ENCODE assay signal across 24 cellular contexts in the genomic region with DNA sequence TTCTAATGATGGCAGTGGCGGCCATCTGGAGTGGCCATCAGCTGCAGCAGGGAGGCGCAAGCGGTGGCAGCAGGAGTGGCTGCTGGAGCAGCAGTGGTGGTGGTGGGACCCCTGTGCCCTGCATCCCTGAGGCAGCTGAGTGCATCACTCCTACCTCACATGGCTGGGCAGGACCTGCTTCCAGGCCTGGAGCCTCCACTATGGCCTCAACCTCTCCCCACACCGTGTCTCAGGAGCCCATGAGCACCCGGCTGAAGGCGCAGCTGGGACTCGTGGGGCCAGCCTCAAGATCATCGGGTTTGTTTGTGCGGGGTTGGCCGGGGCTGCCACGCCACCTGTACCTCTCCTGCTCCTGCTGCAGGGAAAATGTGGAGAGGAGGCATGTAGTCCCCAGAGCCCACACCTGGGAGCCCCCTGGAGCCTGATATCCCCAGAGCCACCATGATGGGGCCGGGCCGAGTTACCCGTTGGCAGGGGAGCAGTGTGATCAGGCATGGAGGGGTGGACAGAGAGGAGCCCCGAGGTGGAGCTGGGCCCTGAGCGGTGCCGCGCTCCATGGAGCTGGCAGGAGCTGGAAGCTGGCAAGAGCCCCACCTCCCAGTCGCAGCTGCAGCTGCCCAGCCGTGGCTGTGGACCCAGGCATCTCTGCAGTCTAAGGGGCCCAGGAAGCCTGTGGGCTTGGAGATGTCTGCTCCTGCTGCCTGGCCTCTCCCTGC. TPM values are rescaled to one million over a fixed set of nuclear protein-coding genes. Genes with fewer than 3 reads are reported as not detected.
DNase-seq lines count a peak whose midpoint lies in the region; ATAC-seq, FAIRE-seq and TF ChIP-seq lines count a peak whose summit lies in the region.
"Had no signal": no experiment of that assay in that cellular context is flagged by ENCODE, and none has a peak within 500 bp of the region (broad histone marks: within the 10 kb centered on the region; RNA-seq: fewer than 3 reads in every experiment).

No MANE protein-coding gene starts in this region.

- DNase-seq in IMR-90 = no peak
- peak in 9 of 10 donors; percentile 25 to 73 (median 54) for DNase-seq in dorsolateral prefrontal cortex
- peak; percentile 70 for DNase-seq in kidney
- no peak for DNase-seq in gastrocnemius medialis
- DNase-seq in NCI-H2196 (lab: John Stamatoyannopoulos, UW; ENCODE audit: unreplicated experiment) = no peak
- no peak for DNase-seq in NCI-H446 treated with DMSO at 0.1 percent for 48 hours (lab: John Stamatoyannopoulos, UW)
- DNase-seq in CD14-positive monocyte (ENCODE audit: low spot score) = no peak
- DNase-seq: activated CD4-positive, alpha-beta T cell treated with anti-CD3 and anti-CD28 coated beads, Interleukin-2, amount 10 ng/mL, durations not matched to agents 24 days and 14 days; activated CD8-positive, alpha-beta memory T cell treated with anti-CD3 and anti-CD28 coated beads, Interleukin-2, amount 10 ng/mL, durations not matched to agents 7 days and 5 days; activated naive CD4-positive, alpha-beta T cell treated with anti-CD3 and anti-CD28 coated beads, Interleukin-2, amount 10 ng/mL, durations not matched to agents 7 days and 5 days; amniotic stem cell; central memory CD4-positive, alpha-beta T cell; dermis blood vessel endothelial cell; glutamatergic neuron; natural killer cell; NCI-H1694 treated with DMSO at 0.1 percent for 48 hours; NCI-H69; ovary had no signal

- H3K36me3 ChIP-seq in IMR-90 (ENCODE audit: control insufficient read depth, insufficient read depth, low read length) (peaks cover 10% of the 10 kb centered on the region), kidney (ENCODE audit: control insufficient read depth in 1 of 2, insufficient read depth in 2 of 2, low read length in 2 of 2) (peaks cover 6 to 10% of the 10 kb centered on the region in 2 donors), gastrocnemius medialis (peaks cover 0 to 13% of the 10 kb centered on the region in 2 donors)
- H3K36me3 ChIP-seq: ovary had no signal

- H3K9me3 Mint-ChIP-seq in CD14-positive monocyte = peaks cover 0 to 10% (median 5%) of the 10 kb centered on the region in 7 donors
- H3K9me3 Mint-ChIP-seq: natural killer cell had no signal

- CTCF ChIA-PET in IMR-90 (lab: Yijun Ruan, JAX) = no interaction called here

- peaks cover 54 to 90% of the 10 kb centered on the region in 2 donors for H3K36me3 Mint-ChIP-seq in CD14-positive monocyte
- H3K36me3 Mint-ChIP-seq: natural killer cell had no signal

- H2BK20ac ChIP-seq in IMR-90 (ENCODE audit: low read depth, low read length) = no peak overlapping the region

- no peak overlapping the region for H3K27ac ChIP-seq in IMR-90 (ENCODE audit: insufficient read depth, low read length)
- peak overlapping the region in 58 of 59 donors; percentile 4 to 85 (median 76) for H3K27ac ChIP-seq in dorsolateral prefrontal cortex
- no peak overlapping the region for H3K27ac ChIP-seq in kidney (ENCODE audit: low read depth in 2 of 2, low read length in 2 of 2)
- peak overlapping the region in 3 of 4 donors; percentile 17 to 30 (median 23) for H3K27ac ChIP-seq in gastrocnemius medialis
- H3K27ac ChIP-seq: ovary, RWPE1 had no signal

- H3K9me3 ChIP-seq in IMR-90 (ENCODE audit: control insufficient read depth, insufficient read depth, low read length) (no peaks in the 10 kb centered on the region), kidney (ENCODE audit: control insufficient read depth in 1 of 2, low read length in 2 of 2) (no peaks in the 10 kb centered on the region), gastrocnemius medialis (no peaks in the 10 kb centered on the region)
- H3K9me3 ChIP-seq: HAP-1, ovary had no signal

- H3K18ac ChIP-seq in IMR-90 (ENCODE audit: low read depth, low read length) = no peak overlapping the region

- no peak overlapping the region for H3K14ac ChIP-seq in IMR-90 (replicated peaks; ENCODE audit: low read depth, low read length)

- H3K27me3 ChIP-seq in IMR-90 (ENCODE audit: control insufficient read depth, insufficient read depth, low read length) (no peaks in the 10 kb centered on the region), dorsolateral prefrontal cortex (no peaks in the 10 kb centered on the region), gastrocnemius medialis (no peaks in the 10 kb centered on the region)
- H3K27me3 ChIP-seq: ovary had no signal

- no peak overlapping the region for H4K8ac ChIP-seq in IMR-90 (ENCODE audit: low read depth in 2 of 2, low read length in 2 of 2)

- no peak overlapping the region for H4K91ac ChIP-seq in IMR-90 (ENCODE audit: insufficient read depth, low read depth, low read length)

- H2BK120ac ChIP-seq in IMR-90 (ENCODE audit: low read depth, low read length) = no peak overlapping the region

- no peak overlapping the region for H3K23ac ChIP-seq in IMR-90 (ENCODE audit: low read depth, low read length)

- H3K56ac ChIP-seq in IMR-90 (ENCODE audit: extremely low read depth, insufficient read depth, low read length) = no peak overlapping the region

- no peak overlapping the region for H3K4ac ChIP-seq in IMR-90 (ENCODE audit: low read depth, low read length)

- peak overlapping the region; percentile 58 for H2AK9ac ChIP-seq in IMR-90 (replicated peaks; ENCODE audit: low read depth, low read length, poor library complexity)

- H3K4me3 ChIP-seq in IMR-90 (ENCODE audit: insufficient read depth, low read depth, low read length) (no peak overlapping the region), dorsolateral prefrontal cortex (peak overlapping the region in 5 of 59 donors; percentile 2 to 12 (median 9)), kidney (ENCODE audit: low read length in 2 of 2) (no peak overlapping the region), gastrocnemius medialis (no peak overlapping the region)
- H3K4me3 ChIP-seq: GM12878, HAP-1, ovary had no signal

- BruUV-seq in IMR-90 (replicated peaks; lab: Mats Ljungman, UMichigan) = no TSS peak

- 0 out of 2 replicates have a peak overlapping the region, but pooled peaks have one; percentile 14 for H2AK5ac ChIP-seq in IMR-90 (ENCODE audit: low read depth, low read length)

- no peak overlapping the region for H2BK15ac ChIP-seq in IMR-90 (ENCODE audit: low read depth, low read length)

- H3K9me1 ChIP-seq in IMR-90 (ENCODE audit: insufficient read depth, low read length) = peaks cover 16% of the 10 kb centered on the region

- H3K4me1 ChIP-seq in IMR-90 (ENCODE audit: control insufficient read depth, insufficient read depth, low read length) (peaks cover 12% of the 10 kb centered on the region), kidney (ENCODE audit: control insufficient read depth in 1 of 2, insufficient read depth in 1 of 2, low read depth in 1 of 2, low read length in 2 of 2) (no peaks in the 10 kb centered on the region), gastrocnemius medialis (peaks cover 30 to 31% of the 10 kb centered on the region in 2 donors)

- WGBS in IMR-90 (ENCODE audit: extremely low coverage in 2 of 2, insufficient read length in 1 of 2), 2 experiments = 90% methylated on average over 4 of the region's 20 CpGs; no CpG with 5 or more reads in 1 of the 2 experiments

- intact Hi-C loops in IMR-90 (cut with micrococcal nuclease) (no loop called here), dorsolateral prefrontal cortex (cut with DNase I) (no loop called here), kidney (cut with DNase I) (no loop called here), gastrocnemius medialis (cut with DNase I; ENCODE audit: low total_unique reads) (no loop called here), CD14-positive monocyte (cut with micrococcal nuclease) (no loop called here)

- H3K4me1 Mint-ChIP-seq in CD14-positive monocyte = no peaks in the 10 kb centered on the region
- H3K4me1 Mint-ChIP-seq: activated naive CD4-positive, alpha-beta T cell treated with anti-CD3 and anti-CD28 coated beads, Interleukin-2, amount 10 ng/mL, durations not matched to agents 7 days and 5 days had no signal

- ATAC-seq in IMR-90 (ENCODE audit: low read depth) (no peak), gastrocnemius medialis (no peak)
- ATAC-seq: activated CD8-positive, alpha-beta memory T cell treated with anti-CD3 and anti-CD28 coated beads, Interleukin-2, amount 10 ng/mL, durations not matched to agents 7 days and 5 days; GM12878; natural killer cell; sciatic nerve; SK-N-SH treated with all-trans-retinoic acid at 6 μM for 48 hours had no signal

- no peak overlapping the region for H3K9ac ChIP-seq in IMR-90 (ENCODE audit: low read depth, low read length)
- H3K9ac ChIP-seq in kidney (ENCODE audit: low read length in 2 of 2) = no peak overlapping the region

- TF ChIP-seq CTCF in IMR-90 (conservative IDR thresholded peaks at IDR 0.05; ENCODE audit: low read depth, low read length) (no peak), dorsolateral prefrontal cortex (IDR thresholded peaks at IDR 0.05 in 54 of 56, conservative IDR thresholded peaks at IDR 0.05 in 2 of 56; ENCODE audit: low read depth in 1 of 56, partially characterized antibody in 56 of 56) (no peak), kidney (IDR thresholded peaks at IDR 0.05; ENCODE audit: borderline replicate concordance, extremely low read depth, insufficient read depth) (no peak), gastrocnemius medialis (IDR thresholded peaks at IDR 0.05 in 4 of 5, conservative IDR thresholded peaks at IDR 0.05 in 1 of 5) (no peak), CD14-positive monocyte (IDR thresholded peaks at IDR 0.05) (no peak)

- dilution Hi-C loops in IMR-90 (cut with HindIII; ENCODE audit: low sequenced_read_pairs, unreplicated experiment) = no loop called here

- no peak for TF ChIP-seq RAD21 in IMR-90 (IDR thresholded peaks at IDR 0.05; ENCODE audit: low read length)

- no peak overlapping the region for H4K5ac ChIP-seq in IMR-90 (ENCODE audit: low read depth, low read length)

- TF ChIP-seq POLR2A in IMR-90 (IDR thresholded peaks at IDR 0.05; ENCODE audit: low read depth, low read length) (no peak), gastrocnemius medialis (IDR thresholded peaks at IDR 0.05) (no peak)

- H2AFZ ChIP-seq in IMR-90 (replicated peaks; ENCODE audit: low read length, poor library complexity) = peak overlapping the region; percentile 59

- FAIRE-seq in kidney (lab: Jason Lieb, UNC) = no peak
- FAIRE-seq: GM12878 had no signal

- H3K27me3 Mint-ChIP-seq in CD14-positive monocyte (ENCODE audit: low read depth in 3 of 3) = peaks cover 0 to 4% (median 0%) of the 10 kb centered on the region in 3 donors
- H3K27me3 Mint-ChIP-seq: activated CD4-positive, alpha-beta T cell treated with anti-CD3 and anti-CD28 coated beads, Interleukin-2, amount 10 ng/mL, durations not matched to agents 24 days and 14 days; activated CD8-positive, alpha-beta memory T cell treated with anti-CD3 and anti-CD28 coated beads, Interleukin-2, amount 10 ng/mL, durations not matched to agents 7 days and 5 days; activated naive CD4-positive, alpha-beta T cell treated with anti-CD3 and anti-CD28 coated beads, Interleukin-2, amount 10 ng/mL, durations not matched to agents 7 days and 5 days had no signal

- peaks cover 18 to 74% of the 10 kb centered on the region in 2 experiments; a peak in 3 of 4 replicates for H3K79me1 ChIP-seq in IMR-90 (ENCODE audit: low read depth in 1 of 2, low read length in 2 of 2)

- H2BK5ac ChIP-seq in IMR-90 (ENCODE audit: low read depth, low read length, poor library complexity, severe bottlenecking) = no peak overlapping the region

- peaks cover 29% of the 10 kb centered on the region; the same call in 1 of the 2 replicates for H4K20me1 ChIP-seq in IMR-90 (ENCODE audit: insufficient read depth, low read length)

- H3K4me3 Mint-ChIP-seq in CD14-positive monocyte = no peak overlapping the region
- H3K4me3 Mint-ChIP-seq: activated CD4-positive, alpha-beta T cell treated with anti-CD3 and anti-CD28 coated beads, Interleukin-2, amount 10 ng/mL, durations not matched to agents 24 days and 14 days; activated CD8-positive, alpha-beta memory T cell treated with anti-CD3 and anti-CD28 coated beads, Interleukin-2, amount 10 ng/mL, durations not matched to agents 7 days and 5 days; activated naive CD4-positive, alpha-beta T cell treated with anti-CD3 and anti-CD28 coated beads, Interleukin-2, amount 10 ng/mL, durations not matched to agents 7 days and 5 days; natural killer cell; T-helper 2 cell treated with Interferon-gamma antibody and Interleukin-4, amounts not matched to agents 5 μg/mL and 100 μg/mL, for 36 hours had no signal

- H3K4me2 ChIP-seq in IMR-90 (ENCODE audit: low read depth, low read length) = no peak overlapping the region

- in situ Hi-C loops in IMR-90 (cut with MboI; ENCODE audit: low sequenced_read_pairs) (no loop called here), gastrocnemius medialis (cut with MboI; ENCODE audit: low sequenced_read_pairs in 4 of 4) (no loop called here)

- POLR2A ChIA-PET in IMR-90 (lab: Charles Lee; ENCODE audit: unreplicated experiment) = interaction anchor here (0.5 to 0.6 kb wide), 2 partner anchors 139 to 275 kb away, joined by 3 to 4 read pairs; no protein-coding TSS in a partner anchor

- H3K27ac Mint-ChIP-seq in CD14-positive monocyte = peak overlapping the region in 1 of 7 donors; percentile 82
- H3K27ac Mint-ChIP-seq: activated CD4-positive, alpha-beta T cell treated with anti-CD3 and anti-CD28 coated beads, Interleukin-2, amount 10 ng/mL, durations not matched to agents 24 days and 14 days; activated CD8-positive, alpha-beta memory T cell treated with anti-CD3 and anti-CD28 coated beads, Interleukin-2, amount 10 ng/mL, durations not matched to agents 7 days and 5 days; activated naive CD4-positive, alpha-beta T cell treated with anti-CD3 and anti-CD28 coated beads, Interleukin-2, amount 10 ng/mL, durations not matched to agents 7 days and 5 days; natural killer cell; T-helper 2 cell treated with Interferon-gamma antibody and Interleukin-4, amounts not matched to agents 5 μg/mL and 100 μg/mL, for 36 hours had no signal

RNA-seq across cellular contexts. Expression of gene RHOT1, which starts 16.7 kb away (rescaled TPM):
- 27.4 and 40.5 TPM in 2 replicates for total RNA-seq in IMR-90 (2012; rRNA removed)
- 23.7 and 27.6 TPM in 2 replicates for polyA plus RNA-seq in IMR-90 (2012; rRNA removed)
- polyA plus RNA-seq in IMR-90 (2012; cell fraction: cytosol; rRNA removed) = 4.1 and 5.2 TPM in 2 replicates
- polyA plus RNA-seq in IMR-90 (2012; cell fraction: nucleus; rRNA removed; ENCODE audit: low replicate concordance) = 2.4 and 23.1 TPM in 2 replicates
- total RNA-seq in dorsolateral prefrontal cortex = 100 to 1,000 TPM in 1 of 120 experiments, 10 to 100 TPM in 119; 56.2 to 102 (median 73.5) TPM
- 25.6 TPM for total RNA-seq in kidney
- 30.4 TPM for polyA plus RNA-seq in kidney (ENCODE audit: insufficient read depth, low read depth, low replicate concordance)
- total RNA-seq in gastrocnemius medialis = 10 to 100 TPM; 30.8 to 67.5 (median 36.2) TPM
- polyA plus RNA-seq in CD14-positive monocyte = 10 to 100 TPM; 45.9 to 51.9 TPM

Comparison
In these comparisons a context has a peak if more than half of its experiments do, and no peak if none do; other contexts are left out.
1. DNase-seq: peak in dorsolateral prefrontal cortex (9 of 10) and kidney (single experiment); none in IMR-90 (single experiment), gastrocnemius medialis (0 of 2), NCI-H2196 (single experiment), NCI-H446 treated with DMSO at 0.1 percent for 48 hours (single experiment) and CD14-positive monocyte (single experiment).
2. H3K27ac ChIP-seq: peak in dorsolateral prefrontal cortex (58 of 59) and gastrocnemius medialis (3 of 4); none in IMR-90 (single experiment) and kidney (0 of 2).